14 cellular contexts compared by ENCODE assay signal in genomic region chr12:94287245-94287628, GRCh38.
DNase-seq lines count a peak whose midpoint lies in the region; ATAC-seq, FAIRE-seq and TF ChIP-seq lines count a peak whose summit lies in the region.
"Had no signal": no experiment of that assay in that cellular context is flagged by ENCODE, and none has a peak within 500 bp of the region (broad histone marks: within the 10 kb centered on the region; RNA-seq: fewer than 3 reads in every experiment).

No MANE protein-coding gene starts in this region.

- peak overlapping the region; percentile 79 for H3K27ac ChIP-seq in cardiac muscle cell
- H3K27ac ChIP-seq in GM12878 (ENCODE audit: control insufficient read depth, insufficient read depth): no peak overlapping the region
- peak overlapping the region in 1 of 8 donors; percentile 6 for H3K27ac ChIP-seq in spleen
- H3K27ac ChIP-seq: SK-N-MC had no signal

- no peak for TF ChIP-seq EP300 in GM12878 (IDR thresholded peaks at IDR 0.05; ENCODE audit: borderline replicate concordance in 1 of 2, control insufficient read depth in 1 of 2, low read depth in 2 of 2, low read length in 2 of 2)

- no peak overlapping the region for H3K9ac ChIP-seq in GM12878 (ENCODE audit: control insufficient read depth, insufficient read depth, low read length)

- ATAC-seq in left cardiac atrium (no peak), GM12878 (no peak)
- ATAC-seq: PC-3 had no signal

- SMC1A ChIA-PET in GM12878 (lab: Charles Lee; ENCODE audit: uncharacterized antibody, unreplicated experiment): interaction anchor here (1.2 to 1.4 kb wide), 2 partner anchors 11 to 18 kb away, joined by 3 read pairs; no protein-coding TSS in a partner anchor

- H2AFZ ChIP-seq in GM12878 (ENCODE audit: control insufficient read depth, low read depth, low read length): no peak overlapping the region

- H3K27me3 Mint-ChIP-seq in nephron (ENCODE audit: low read depth) (peaks cover 11% of the 10 kb centered on the region), osteocyte (ENCODE audit: unreplicated experiment) (peaks cover 8% of the 10 kb centered on the region)

- DNase-seq in cardiac muscle cell (ENCODE audit: low read depth in 1 of 2, low spot score in 1 of 2): no peak
- no peak for DNase-seq in left cardiac atrium
- DNase-seq in GM12878 (ENCODE audit: low read depth, low spot score): no peak
- DNase-seq in spleen: no peak
- no peak for DNase-seq in posterior cingulate gyrus
- DNase-seq in osteocyte (ENCODE audit: extremely low spot score, unreplicated experiment): no peak
- DNase-seq: GF-D8, HFFc6, KG1, NCI-H1048, PC-3 had no signal

- RAD21 ChIA-PET in GM12878 (lab: Charles Lee; ENCODE audit: unreplicated experiment): no interaction called here

- H3K4me2 ChIP-seq in GM12878 (ENCODE audit: control insufficient read depth, insufficient read depth): no peak overlapping the region

- no TSS peak for BruUV-seq in GM12878 (replicated peaks; lab: Mats Ljungman, UMichigan)

- TF ChIP-seq CTCF in cardiac muscle cell (IDR thresholded peaks at IDR 0.05; ENCODE audit: low read depth, low read length) (no peak), GM12878 (IDR thresholded peaks at IDR 0.05 in 2 of 3, conservative IDR thresholded peaks at IDR 0.05 in 1 of 3; ENCODE audit: control insufficient read depth in 2 of 3, extremely low read depth in 1 of 3, insufficient read depth in 1 of 3, low read depth in 3 of 3, low read length in 3 of 3) (no peak), nephron (IDR thresholded peaks at IDR 0.05; ENCODE audit: unreplicated experiment in 3 of 3) (no peak), spleen (IDR thresholded peaks at IDR 0.05 in 8 of 11, conservative IDR thresholded peaks at IDR 0.05 in 3 of 11) (no peak), osteocyte (IDR thresholded peaks at IDR 0.05) (no peak)

- H3K36me3 Mint-ChIP-seq in nephron (ENCODE audit: low read depth) (peaks cover 3% of the 10 kb centered on the region), osteocyte (ENCODE audit: unreplicated experiment) (no peaks in the 10 kb centered on the region)

- peaks cover 47% of the 10 kb centered on the region for H3K4me1 ChIP-seq in cardiac muscle cell (ENCODE audit: low read depth)
- H3K4me1 ChIP-seq in GM12878 (ENCODE audit: control insufficient read depth, insufficient read depth, low read length): peaks cover 5% of the 10 kb centered on the region
- H3K4me1 ChIP-seq in spleen: peaks cover 8 to 22% (median 11%) of the 10 kb centered on the region in 6 donors

- CTCF ChIA-PET in GM12878 (lab: Yijun Ruan, JAX): no interaction called here

- no peaks in the 10 kb centered on the region for H3K79me2 ChIP-seq in GM12878 (ENCODE audit: control insufficient read depth, insufficient read depth, low read length)

- POLR2A ChIA-PET in GM12878 (lab: Charles Lee): interaction anchor here (0.6 to 1.5 kb wide), 3 partner anchors 12 to 236 kb away, joined by 3 read pairs; no protein-coding TSS in a partner anchor

- H3K9me3 ChIP-seq in cardiac muscle cell (ENCODE audit: low read depth): no peaks in the 10 kb centered on the region
- no peaks in the 10 kb centered on the region for H3K9me3 ChIP-seq in GM12878 (replicated peaks; ENCODE audit: control insufficient read depth, insufficient read depth, low read length)
- H3K9me3 ChIP-seq in spleen: no peaks in the 10 kb centered on the region
- H3K9me3 ChIP-seq: BE2C had no signal

- H3K4me3 Mint-ChIP-seq in nephron: no peak overlapping the region
- no peak overlapping the region for H3K4me3 Mint-ChIP-seq in osteocyte (ENCODE audit: unreplicated experiment)
- H3K4me3 Mint-ChIP-seq: HFFc6 had no signal

- 79% methylated on average over 10 of the region's 10 CpGs for WGBS in GM12878 (ENCODE audit: insufficient coverage, insufficient replicate concordance, low lambda C conversion rate, missing lambda C conversion rate)
- WGBS in spleen, 5 donors: 65 to 86% (median 78%) methylated on average over 10 of the region's 10 CpGs

- no peaks in the 10 kb centered on the region for H4K20me1 ChIP-seq in GM12878 (ENCODE audit: control insufficient read depth, insufficient read depth)

- TF ChIP-seq POLR2A in GM12878 (IDR thresholded peaks at IDR 0.05; ENCODE audit: low read depth, low read length) (no peak), spleen (IDR thresholded peaks at IDR 0.05) (no peak)

- intact Hi-C loops in left cardiac atrium (cut with DNase I) (loop anchor here in 1 of 2 donors (10.0 kb wide), 1 partner anchor 132 kb away; no protein-coding TSS in a partner anchor), GM12878 (cut with micrococcal nuclease; ENCODE audit: unreplicated experiment) (no loop called here), spleen (cut with DNase I; ENCODE audit: low total_unique reads) (no loop called here), posterior cingulate gyrus (cut with DNase I) (no loop called here)

- no peak for TF ChIP-seq RAD21 in GM12878 (IDR thresholded peaks at IDR 0.05; ENCODE audit: insufficient read depth, low read depth, low read length)

- no peaks in the 10 kb centered on the region for H3K9me3 Mint-ChIP-seq in nephron
- no peaks in the 10 kb centered on the region for H3K9me3 Mint-ChIP-seq in osteocyte (ENCODE audit: unreplicated experiment)
- H3K9me3 Mint-ChIP-seq: HFFc6 had no signal

- H3K27me3 ChIP-seq in cardiac muscle cell (no peaks in the 10 kb centered on the region), GM12878 (replicated peaks in 1 of 2; ENCODE audit: control insufficient read depth in 2 of 2, insufficient read depth in 2 of 2, low read length in 1 of 2) (no peaks in the 10 kb centered on the region), spleen (replicated peaks in 1 of 7) (no peaks in the 10 kb centered on the region)
- H3K27me3 ChIP-seq: BE2C had no signal

- no peak overlapping the region for H3K4me3 ChIP-seq in cardiac muscle cell
- no peak overlapping the region for H3K4me3 ChIP-seq in GM12878
- no peak overlapping the region for H3K4me3 ChIP-seq in spleen
- H3K4me3 ChIP-seq: SK-N-MC had no signal

- in situ Hi-C loops in GM12878 (cut with MboI): no loop called here

- H3K27ac Mint-ChIP-seq in nephron (peak overlapping the region in 2 of 3 experiments; percentile 56 to 62), osteocyte (ENCODE audit: unreplicated experiment) (no peak overlapping the region)
- H3K27ac Mint-ChIP-seq: HFFc6 had no signal

- FAIRE-seq in GM12878 (lab: Jason Lieb, UNC): no peak

- H3K36me3 ChIP-seq in cardiac muscle cell: no peaks in the 10 kb centered on the region
- peaks cover 6 to 23% of the 10 kb centered on the region in 2 experiments; a peak in 3 of 4 replicates for H3K36me3 ChIP-seq in GM12878 (ENCODE audit: control insufficient read depth in 2 of 2, insufficient read depth in 2 of 2, low read length in 1 of 2)
- peaks cover 0 to 100% (median 28%) of the 10 kb centered on the region in 6 donors for H3K36me3 ChIP-seq in spleen
- H3K36me3 ChIP-seq: BE2C had no signal

- H3K4me1 Mint-ChIP-seq in nephron (peaks cover 60% of the 10 kb centered on the region), osteocyte (ENCODE audit: unreplicated experiment) (peaks cover 15% of the 10 kb centered on the region)

TF ChIP-seq in GM12878, 131 proteins besides CTCF, POLR2A, EP300 and RAD21:
- TF ChIP-seq POLR2AphosphoS5 (IDR thresholded peaks at IDR 0.05; ENCODE audit: low read length) (peak; percentile 43; the same call in 1 of the 2 replicates), REST (IDR thresholded peaks at IDR 0.05; ENCODE audit: low read depth, low read length) (no peak)
TF ChIP-seq in GM12878: peak in this region for 1.
